In genomic region chr5:138935466-138935865, GRCh38 we compare ENCODE assay signal across 19 cellular contexts.
DNase-seq lines count a peak whose midpoint lies in the region; ATAC-seq, FAIRE-seq and TF ChIP-seq lines count a peak whose summit lies in the region.
"Had no signal": no experiment of that assay in that cellular context is flagged by ENCODE, and none has a peak within 500 bp of the region (broad histone marks: within the 10 kb centered on the region; RNA-seq: fewer than 3 reads in every experiment).

No MANE protein-coding gene starts in this region.

- BruUV-seq in HepG2 (replicated peaks; lab: Mats Ljungman, UMichigan) = no TSS peak

- peak overlapping the region; percentile 3 to 92 (median 53) for H3K27ac Mint-ChIP-seq in brain
- H3K27ac Mint-ChIP-seq in nephron progenitor cell = peak overlapping the region; percentile 52
- H3K27ac Mint-ChIP-seq in type B pancreatic cell = peak overlapping the region; percentile 31

- peaks cover 0 to 15% of the 10 kb centered on the region in 2 donors for H3K4me1 ChIP-seq in right atrium auricular region
- H3K4me1 ChIP-seq in heart right ventricle = peaks cover 0 to 24% (median 17%) of the 10 kb centered on the region in 9 donors
- no peaks in the 10 kb centered on the region for H3K4me1 ChIP-seq in HepG2 (ENCODE audit: insufficient read depth, low read length)
- H3K4me1 ChIP-seq: A549 had no signal

- H3K27me3 Mint-ChIP-seq in brain (peaks cover 3% of the 10 kb centered on the region), nephron progenitor cell (ENCODE audit: low read depth, poor library complexity) (peaks cover 2% of the 10 kb centered on the region), type B pancreatic cell (no peaks in the 10 kb centered on the region)
- H3K27me3 Mint-ChIP-seq: CD4-positive, alpha-beta memory T cell had no signal

- TF ChIP-seq RAD21 in HepG2 (CRISPR knock-in tag; IDR thresholded peaks at IDR 0.05) = no peak

- TF ChIP-seq CTCF in right atrium auricular region (IDR thresholded peaks at IDR 0.05) = no peak
- TF ChIP-seq CTCF in heart right ventricle (IDR thresholded peaks at IDR 0.05) = no peak
- TF ChIP-seq CTCF in brain (conservative IDR thresholded peaks at IDR 0.05) = no peak
- TF ChIP-seq CTCF in nephron progenitor cell (IDR thresholded peaks at IDR 0.05) = no peak
- TF ChIP-seq CTCF in type B pancreatic cell (conservative IDR thresholded peaks at IDR 0.05) = no peak
- TF ChIP-seq CTCF in HepG2 (CRISPR knock-in tag; IDR thresholded peaks at IDR 0.05) = no peak

- peak in 1 of 2 experiments; percentile 10; a peak in 1 of 4 replicates for TF ChIP-seq POLR2A in HepG2 (IDR thresholded peaks at IDR 0.05; ENCODE audit: insufficient read depth in 1 of 2, low read depth in 2 of 2, low read length in 2 of 2)

- H3K4me3 Mint-ChIP-seq in brain = no peak overlapping the region
- no peak overlapping the region for H3K4me3 Mint-ChIP-seq in nephron progenitor cell
- peak overlapping the region; percentile 36 for H3K4me3 Mint-ChIP-seq in type B pancreatic cell
- H3K4me3 Mint-ChIP-seq: CD4-positive, alpha-beta memory T cell had no signal

- POLR2A ChIA-PET in HepG2 (lab: Yijun Ruan, JAX) = no interaction called here

- intact Hi-C loops in heart right ventricle (cut with DNase I) (no loop called here), HepG2 (cut with micrococcal nuclease; ENCODE audit: unreplicated experiment) (no loop called here)

- H3K36me3 ChIP-seq in right atrium auricular region = peaks cover 51% of the 10 kb centered on the region
- H3K36me3 ChIP-seq in heart right ventricle = peaks cover 0 to 62% (median 37%) of the 10 kb centered on the region in 9 donors
- peaks cover 28 to 51% of the 10 kb centered on the region in 2 experiments for H3K36me3 ChIP-seq in HepG2 (replicated peaks in 1 of 2; ENCODE audit: control insufficient read depth in 1 of 2, insufficient read depth in 2 of 2, low read length in 2 of 2)

- no peaks in the 10 kb centered on the region for H3K79me2 ChIP-seq in HepG2 (ENCODE audit: insufficient read depth, low read length)

- ATAC-seq in heart right ventricle (no peak), HG03108 (IDR thresholded peaks at IDR 0.05; ENCODE audit: unreplicated experiment) (no peak), GM21717 (IDR thresholded peaks at IDR 0.05; ENCODE audit: unreplicated experiment) (no peak), HepG2 (no peak)

- no peak overlapping the region for H3K4me3 ChIP-seq in right atrium auricular region
- no peak overlapping the region for H3K4me3 ChIP-seq in heart right ventricle
- H3K4me3 ChIP-seq in HepG2 (replicated peaks in 1 of 3; ENCODE audit: insufficient read depth in 1 of 3, low read depth in 2 of 3, low read length in 3 of 3) = no peak overlapping the region
- H3K4me3 ChIP-seq: A549 had no signal

- H3K9ac ChIP-seq in HepG2 (ENCODE audit: insufficient read depth, low read depth, low read length) = no peak overlapping the region

- H3K27ac ChIP-seq in right atrium auricular region (peak overlapping the region; percentile 30 to 61), heart right ventricle (peak overlapping the region in 1 of 10 donors; percentile 51), HepG2 (ENCODE audit: extremely low read length, insufficient read depth, low read length) (no peak overlapping the region)
- H3K27ac ChIP-seq: A549 had no signal

- CTCF ChIA-PET in HepG2 (lab: Yijun Ruan, JAX; ENCODE audit: low intra/inter-chr PET ratio, low total read pairs) = no interaction called here

- FAIRE-seq in HepG2 (lab: Jason Lieb, UNC) = no peak
- FAIRE-seq: A549, GM18507 had no signal

- peaks cover 6% of the 10 kb centered on the region for H3K4me1 Mint-ChIP-seq in brain
- peaks cover 50% of the 10 kb centered on the region for H3K4me1 Mint-ChIP-seq in nephron progenitor cell
- peaks cover 7% of the 10 kb centered on the region for H3K4me1 Mint-ChIP-seq in type B pancreatic cell (ENCODE audit: unreplicated experiment)

- H3K36me3 Mint-ChIP-seq in brain = peaks cover 56% of the 10 kb centered on the region
- peaks cover 81% of the 10 kb centered on the region for H3K36me3 Mint-ChIP-seq in nephron progenitor cell (ENCODE audit: low read depth)
- peaks cover 60% of the 10 kb centered on the region for H3K36me3 Mint-ChIP-seq in type B pancreatic cell

- DNase-seq in right atrium auricular region (ENCODE audit: low spot score) (no peak), heart right ventricle (no peak), nephron progenitor cell (no peak), type B pancreatic cell (ENCODE audit: extremely low spot score, unreplicated experiment) (no peak), HepG2 (ENCODE audit: low spot score) (no peak)
- DNase-seq: CD4-positive, alpha-beta memory T cell; GOT3; KG1; MV-4-11; NCI-H1694 treated with DMSO at 0.1 percent for 48 hours; NCI-H510A treated with DMSO at 0.1 percent for 48 hours; NCI-H774; OCI-M1; RPMI8226 had no signal

- no peak overlapping the region for H3K4me2 ChIP-seq in HepG2 (ENCODE audit: low read depth, low read length)
- H3K4me2 ChIP-seq: A549 had no signal

- WGBS in heart right ventricle, 2 donors = 83 to 85% methylated on average over 10 of the region's 10 CpGs
- 98% methylated on average over 10 of the region's 10 CpGs for WGBS in HepG2 (ENCODE audit: low lambda C conversion rate)

- H4K20me1 ChIP-seq in HepG2 (ENCODE audit: insufficient read depth, low read length) = no peaks in the 10 kb centered on the region; the same call in 1 of the 2 replicates

- no peak overlapping the region for H2AFZ ChIP-seq in HepG2 (ENCODE audit: low read length)

- H3K9me3 Mint-ChIP-seq in brain (no peaks in the 10 kb centered on the region), nephron progenitor cell (peaks cover under 1% of the 10 kb centered on the region), type B pancreatic cell (peaks cover 2% of the 10 kb centered on the region)
- H3K9me3 Mint-ChIP-seq: CD4-positive, alpha-beta memory T cell had no signal

- no peak for TF ChIP-seq EP300 in HepG2 (IDR thresholded peaks at IDR 0.05; ENCODE audit: low read depth in 2 of 2, low read length in 2 of 2)
- no peak for TF ChIP-seq EP300 in HepG2 (CRISPR knock-in tag; IDR thresholded peaks at IDR 0.05; ENCODE audit: borderline replicate concordance)

- H3K9me3 ChIP-seq in right atrium auricular region (no peaks in the 10 kb centered on the region), heart right ventricle (no peaks in the 10 kb centered on the region), HepG2 (ENCODE audit: low read length) (no peaks in the 10 kb centered on the region)
- H3K9me3 ChIP-seq: A549 had no signal

- in situ Hi-C loops in HepG2 (cut with HindIII; ENCODE audit: extremely low pct_ligation_motif_present, low pct_unique_long_range_greater_than_20kb) = no loop called here

- H3K27me3 ChIP-seq in right atrium auricular region = no peaks in the 10 kb centered on the region
- H3K27me3 ChIP-seq in heart right ventricle = no peaks in the 10 kb centered on the region
- no peaks in the 10 kb centered on the region for H3K27me3 ChIP-seq in HepG2 (ENCODE audit: control insufficient read depth in 1 of 2, insufficient read depth in 2 of 2, low read length in 2 of 2)

TF ChIP-seq in HepG2, 621 proteins besides CTCF, POLR2A, EP300 and RAD21:
- TF ChIP-seq, protein P1, sequence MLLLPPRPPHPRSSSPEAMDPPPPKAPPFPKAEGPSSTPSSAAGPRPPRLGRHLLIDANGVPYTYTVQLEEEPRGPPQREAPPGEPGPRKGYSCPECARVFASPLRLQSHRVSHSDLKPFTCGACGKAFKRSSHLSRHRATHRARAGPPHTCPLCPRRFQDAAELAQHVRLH (CRISPR knock-in tag; IDR thresholded peaks at IDR 0.05; ENCODE audit: borderline replicate concordance, low read depth) = no peak
- TF ChIP-seq MAFK (conservative IDR thresholded peaks at IDR 0.05 in 1 of 2, IDR thresholded peaks at IDR 0.05 in 1 of 2; ENCODE audit: low read length in 2 of 2) (no peak), ASH2L (IDR thresholded peaks at IDR 0.05; ENCODE audit: insufficient read length, low read depth, low read length) (no peak), ZNF569 (CRISPR knock-in tag; IDR thresholded peaks at IDR 0.05; ENCODE audit: borderline replicate concordance) (no peak), GATAD2A (CRISPR knock-in tag; IDR thresholded peaks at IDR 0.05) (no peak), ZBTB26 (CRISPR knock-in tag; IDR thresholded peaks at IDR 0.05; ENCODE audit: borderline replicate concordance) (no peak), KLF15 (CRISPR knock-in tag; IDR thresholded peaks at IDR 0.05; ENCODE audit: borderline replicate concordance) (no peak), MBNL3 (CRISPR knock-in tag; conservative IDR thresholded peaks at IDR 0.05) (no peak)
